Comparison of ENCODE assay signal across 32 cellular contexts in the genomic region with DNA sequence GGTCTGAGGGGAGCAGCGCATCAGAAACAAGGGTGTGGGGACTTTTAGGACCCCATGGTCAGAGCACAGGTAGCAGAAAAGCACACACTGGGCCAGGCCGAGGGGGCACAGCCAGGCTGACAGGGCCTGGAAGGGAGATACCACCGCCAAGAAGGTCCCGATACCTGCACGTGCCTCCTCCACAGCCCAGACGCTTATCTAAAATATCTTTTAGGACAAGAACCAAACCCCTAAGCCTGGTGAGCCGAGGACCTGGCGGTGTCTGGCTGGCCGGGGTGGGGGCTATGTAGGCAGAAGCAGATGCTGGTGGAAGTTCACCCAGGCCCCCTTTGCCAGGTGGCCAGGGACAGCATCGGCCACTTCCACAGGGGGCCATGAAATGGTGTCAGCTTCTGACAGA.
"Had no signal": no experiment of that assay in that cellular context is flagged by ENCODE, and none has a peak within 500 bp of the region (broad histone marks: within the 10 kb centered on the region; RNA-seq: fewer than 3 reads in every experiment).

No MANE protein-coding gene starts in this region.

- H3K27ac Mint-ChIP-seq: activated CD4-positive, alpha-beta memory T cell treated with anti-CD3 and anti-CD28 coated beads for 36 hours; activated CD4-positive, alpha-beta T cell treated with anti-CD3 and anti-CD28 coated beads for 36 hours; activated CD4-positive, alpha-beta T cell treated with anti-CD3 and anti-CD28 coated beads, Interleukin-2, amount 10 ng/mL, durations not matched to agents 24 days and 14 days; activated CD8-positive, alpha-beta memory T cell treated with anti-CD3 and anti-CD28 coated beads, Interleukin-2, amount 10 ng/mL, durations not matched to agents 7 days and 5 days; activated CD8-positive, alpha-beta T cell treated with anti-CD3 and anti-CD28 coated beads, Interleukin-2, amount 10 ng/mL, durations not matched to agents 7 days and 5 days; activated naive CD8-positive, alpha-beta T cell; activated naive CD8-positive, alpha-beta T cell treated with anti-CD3 and anti-CD28 coated beads, Interleukin-2, amount 50 U/mL, for 24 hours; activated T-helper 1 cell treated with anti-CD3 and anti-CD28 coated beads, Interleukin-12 subunit alpha, Interleukin-12 subunit beta, Interleukin-2, Interleukin-4 antibody, amounts not matched to agents 30 ng/mL and 10 ng/mL and 1 ng/mL, durations not matched to agents 14 hours and 24 hours and 36 hours; activated T-helper 2 cell treated with anti-CD3 and anti-CD28 coated beads, Interferon-gamma antibody, Interleukin-2, Interleukin-4, amounts not matched to agents 10 μg/mL and 5 μg/mL and 100 μg/mL, durations not matched to agents 14 hours and 24 hours and 36 hours had no signal

- ATAC-seq: activated CD4-positive, alpha-beta T cell treated with anti-CD3 and anti-CD28 coated beads for 36 hours; activated CD8-positive, alpha-beta memory T cell treated with anti-CD3 and anti-CD28 coated beads, Interleukin-2, amount 10 ng/mL, durations not matched to agents 7 days and 5 days; activated CD8-positive, alpha-beta T cell treated with anti-CD3 and anti-CD28 coated beads, Interleukin-2, amount 10 ng/mL, durations not matched to agents 7 days and 5 days; activated naive CD8-positive, alpha-beta T cell treated with anti-CD3 and anti-CD28 coated beads, Interleukin-2, amount 50 U/mL, for 24 hours; gastroesophageal sphincter had no signal

- H3K4me1 Mint-ChIP-seq: activated CD4-positive, alpha-beta T cell treated with anti-CD3 and anti-CD28 coated beads for 36 hours; activated CD4-positive, alpha-beta T cell treated with anti-CD3 and anti-CD28 coated beads, Interleukin-2, amount 10 ng/mL, durations not matched to agents 24 days and 14 days had no signal

- H3K9me3 ChIP-seq: adrenal gland, ascending aorta, breast epithelium, colonic mucosa, esophagus squamous epithelium, gastroesophageal sphincter had no signal

- H3K4me3 Mint-ChIP-seq: activated CD4-positive, alpha-beta memory T cell treated with anti-CD3 and anti-CD28 coated beads for 36 hours; activated CD4-positive, alpha-beta T cell treated with anti-CD3 and anti-CD28 coated beads for 36 hours; activated CD4-positive, alpha-beta T cell treated with anti-CD3 and anti-CD28 coated beads, Interleukin-2, amount 10 ng/mL, durations not matched to agents 24 days and 14 days; activated CD8-positive, alpha-beta memory T cell treated with anti-CD3 and anti-CD28 coated beads, Interleukin-2, amount 10 ng/mL, durations not matched to agents 7 days and 5 days; activated CD8-positive, alpha-beta T cell treated with anti-CD3 and anti-CD28 coated beads, Interleukin-2, amount 10 ng/mL, durations not matched to agents 7 days and 5 days; activated naive CD8-positive, alpha-beta T cell; activated naive CD8-positive, alpha-beta T cell treated with anti-CD3 and anti-CD28 coated beads, Interleukin-2, amount 50 U/mL, for 24 hours; activated T-helper 1 cell treated with anti-CD3 and anti-CD28 coated beads, Interleukin-12 subunit alpha, Interleukin-12 subunit beta, Interleukin-2, Interleukin-4 antibody, amounts not matched to agents 30 ng/mL and 10 ng/mL and 1 ng/mL, durations not matched to agents 14 hours and 24 hours and 36 hours; brain had no signal

- FAIRE-seq: endometrium, endothelial cell of umbilical vein had no signal

- H3K27ac ChIP-seq: adrenal gland, ascending aorta, cardiac muscle cell, colonic mucosa, epithelial cell of prostate, esophagus squamous epithelium, gastroesophageal sphincter had no signal

- H3K27me3 Mint-ChIP-seq: activated CD4-positive, alpha-beta T cell treated with anti-CD3 and anti-CD28 coated beads for 36 hours; activated naive CD8-positive, alpha-beta T cell; activated naive CD8-positive, alpha-beta T cell treated with anti-CD3 and anti-CD28 coated beads, Interleukin-2, amount 50 U/mL, for 24 hours had no signal

- H3K9me3 Mint-ChIP-seq: activated CD4-positive, alpha-beta memory T cell treated with anti-CD3 and anti-CD28 coated beads for 36 hours; activated CD4-positive, alpha-beta T cell treated with anti-CD3 and anti-CD28 coated beads, Interleukin-2, amount 10 ng/mL, durations not matched to agents 24 days and 14 days; activated naive CD8-positive, alpha-beta T cell treated with anti-CD3 and anti-CD28 coated beads, Interleukin-2, amount 50 U/mL, for 24 hours; activated T-helper 1 cell treated with anti-CD3 and anti-CD28 coated beads, Interleukin-12 subunit alpha, Interleukin-12 subunit beta, Interleukin-2, Interleukin-4 antibody, amounts not matched to agents 30 ng/mL and 10 ng/mL and 1 ng/mL, durations not matched to agents 14 hours and 24 hours and 36 hours; activated T-helper 2 cell treated with anti-CD3 and anti-CD28 coated beads, Interferon-gamma antibody, Interleukin-2, Interleukin-4, amounts not matched to agents 10 μg/mL and 5 μg/mL and 100 μg/mL, durations not matched to agents 14 hours and 24 hours and 36 hours had no signal

- H3K36me3 Mint-ChIP-seq: activated CD4-positive, alpha-beta memory T cell treated with anti-CD3 and anti-CD28 coated beads for 36 hours; activated CD8-positive, alpha-beta memory T cell treated with anti-CD3 and anti-CD28 coated beads, Interleukin-2, amount 10 ng/mL, durations not matched to agents 7 days and 5 days; activated naive CD8-positive, alpha-beta T cell; brain had no signal

- H3K27me3 ChIP-seq: adrenal gland, ascending aorta, breast epithelium, cardiac muscle cell, colonic mucosa had no signal

- DNase-seq: activated CD4-positive, alpha-beta memory T cell treated with anti-CD3 and anti-CD28 coated beads for 36 hours; activated CD4-positive, alpha-beta T cell treated with anti-CD3 and anti-CD28 coated beads for 36 hours; activated CD4-positive, alpha-beta T cell treated with anti-CD3 and anti-CD28 coated beads, Interleukin-2, amount 10 ng/mL, durations not matched to agents 24 days and 14 days; activated CD4-positive, CD25-positive, alpha-beta regulatory T cell; activated CD4-positive, CD25-positive, alpha-beta regulatory T cell treated with anti-CD3 and anti-CD28 coated beads, Interleukin-2, amount 50 U/mL, for 72 hours; activated CD8-positive, alpha-beta memory T cell treated with anti-CD3 and anti-CD28 coated beads, Interleukin-2, amount 10 ng/mL, durations not matched to agents 7 days and 5 days; activated CD8-positive, alpha-beta memory T cell treated with anti-CD3 and anti-CD28 coated beads, Interleukin-2, amount 50 U/mL, for 4 hours; activated CD8-positive, alpha-beta T cell treated with anti-CD3 and anti-CD28 coated beads, Interleukin-2, amount 10 ng/mL, durations not matched to agents 7 days and 5 days; activated effector memory CD4-positive, alpha-beta T cell treated with anti-CD3 and anti-CD28 coated beads, Interleukin-2, amount 50 U/mL, for 16 hours; activated naive CD4-positive, alpha-beta T cell treated with anti-CD3 and anti-CD28 coated beads, Interleukin-2, amount 50 U/mL, for 16 hours; activated naive CD8-positive, alpha-beta T cell treated with anti-CD3 and anti-CD28 coated beads, Interleukin-2, amount 50 U/mL, for 24 hours; activated T-cell treated with anti-CD3 and anti-CD28 coated beads, Interleukin-2, amount 50 U/mL, for 1 hour; activated T-cell treated with anti-CD3 and anti-CD28 coated beads, Interleukin-2, amount 50 U/mL, for 48 hours; adrenal gland; central memory CD4-positive, alpha-beta T cell; cerebellar nuclear complex; colonic mucosa; effector CD8-positive, alpha-beta T cell; esophagus squamous epithelium; foreskin melanocyte; T-helper 2 cell had no signal

- H3K4me3 ChIP-seq: adrenal gland, ascending aorta, breast epithelium, cardiac muscle cell, colonic mucosa, esophagus squamous epithelium, gastroesophageal sphincter had no signal

- H3K36me3 ChIP-seq: adrenal gland, ascending aorta, breast epithelium, cardiac muscle cell, colonic mucosa, esophagus squamous epithelium, gastroesophageal sphincter had no signal

- H3K4me1 ChIP-seq: adrenal gland, breast epithelium, colonic mucosa had no signal
